Comparison of ENCODE assay signal across 9 cellular contexts in the genomic region with DNA sequence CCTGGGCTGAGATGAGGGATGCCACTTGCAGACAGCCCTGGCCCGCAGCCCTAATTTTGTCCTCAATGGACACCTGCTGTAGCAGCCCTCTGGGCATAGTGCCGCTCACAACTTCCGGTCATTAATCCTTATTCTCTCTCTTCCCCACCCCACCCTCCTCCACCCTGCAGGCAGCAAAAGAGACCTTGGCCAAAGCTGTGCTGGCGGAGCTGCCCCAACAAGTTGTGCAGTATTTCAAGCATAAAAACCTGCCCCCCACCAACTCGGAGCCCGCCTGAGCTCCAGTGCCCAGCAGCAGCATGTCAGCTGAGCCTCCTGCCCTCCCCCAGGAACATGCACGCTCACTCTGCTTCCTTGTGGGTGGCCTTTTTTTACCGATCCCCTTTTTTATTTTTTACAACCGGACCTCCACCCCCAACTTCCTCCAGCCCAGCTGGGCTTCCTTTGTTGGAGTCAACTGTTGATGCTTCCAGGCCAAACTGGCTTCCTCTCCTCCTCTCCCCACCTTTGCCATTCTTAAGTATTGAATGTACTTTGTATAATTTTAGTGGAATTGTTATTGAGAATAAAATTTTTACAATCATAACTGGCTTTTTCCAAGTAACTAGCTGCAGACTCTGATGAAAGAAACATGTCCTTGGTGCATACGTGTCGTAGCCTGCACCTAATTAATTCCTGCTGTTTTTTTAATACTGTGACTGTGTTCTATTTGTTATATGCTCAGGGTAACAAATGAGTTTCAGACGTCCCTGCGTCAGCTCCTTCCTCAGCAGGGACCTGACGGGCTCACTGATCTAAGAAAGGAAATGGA. TPM values are rescaled to one million over a fixed set of nuclear protein-coding genes. Genes with fewer than 3 reads are reported as not detected.
DNase-seq lines count a peak whose midpoint lies in the region; ATAC-seq, FAIRE-seq and TF ChIP-seq lines count a peak whose summit lies in the region.
"Had no signal": no experiment of that assay in that cellular context is flagged by ENCODE, and none has a peak within 500 bp of the region (broad histone marks: within the 10 kb centered on the region; RNA-seq: fewer than 3 reads in every experiment).

No MANE protein-coding gene starts in this region.

- H3K27ac ChIP-seq in neutrophil (peak overlapping the region; percentile 82), small intestine (ENCODE audit: low read depth in 1 of 2, low read length in 1 of 2) (no peak overlapping the region), coronary artery (peak overlapping the region in 1 of 2 donors; percentile 51)

- ATAC-seq in GM18502 (IDR thresholded peaks at IDR 0.05; ENCODE audit: poor library complexity, unreplicated experiment) (no peak), GM19328 (IDR thresholded peaks at IDR 0.05; ENCODE audit: unreplicated experiment) (no peak)

- H3K27me3 ChIP-seq in neutrophil (no peaks in the 10 kb centered on the region), small intestine (ENCODE audit: control insufficient read depth in 2 of 2, insufficient read depth in 2 of 2, low read length in 2 of 2) (no peaks in the 10 kb centered on the region)

- H3K4me3 ChIP-seq in neutrophil (ENCODE audit: low read depth in 1 of 2, low read length in 1 of 2): no peak overlapping the region
- no peak overlapping the region for H3K4me3 ChIP-seq in small intestine (ENCODE audit: low read depth in 1 of 2, low read length in 2 of 2)
- no peak overlapping the region for H3K4me3 ChIP-seq in coronary artery

- H3K9me3 ChIP-seq in neutrophil (no peaks in the 10 kb centered on the region), small intestine (ENCODE audit: control insufficient read depth, low read depth) (no peaks in the 10 kb centered on the region)

- TF ChIP-seq CTCF in neutrophil (IDR thresholded peaks at IDR 0.05): no peak
- no peak for TF ChIP-seq CTCF in coronary artery (IDR thresholded peaks at IDR 0.05)

- peaks cover 62 to 67% of the 10 kb centered on the region in 2 experiments for H3K4me1 ChIP-seq in neutrophil (ENCODE audit: control insufficient read depth in 1 of 2, insufficient read depth in 1 of 2, low read depth in 1 of 2, low read length in 1 of 2)
- H3K4me1 ChIP-seq in small intestine (ENCODE audit: control insufficient read depth in 2 of 2, insufficient read depth in 1 of 2, low read depth in 1 of 2, low read length in 1 of 2): peaks cover 5 to 8% of the 10 kb centered on the region in 2 donors

- DNase-seq in EH (ENCODE audit: low read depth) (peak; percentile 68), NOMO-1 treated with dmso at 0.1 percent for 144 hours (lab: John Stamatoyannopoulos, UW; ENCODE audit: unreplicated experiment) (peak; percentile 19), fibroblast of gingiva (ENCODE audit: low read depth) (peak; percentile 80), small intestine (no peak), coronary artery (ENCODE audit: low spot score) (no peak)

- peaks cover 22% of the 10 kb centered on the region for H3K36me3 ChIP-seq in neutrophil
- peaks cover 3% of the 10 kb centered on the region in 2 donors for H3K36me3 ChIP-seq in small intestine (ENCODE audit: control insufficient read depth in 2 of 2, insufficient read depth in 2 of 2, low read length in 2 of 2)

- 47 to 78% (median 68%) methylated on average over 14 of the region's 14 CpGs for WGBS in small intestine, 3 donors

- FAIRE-seq in small intestine (lab: Jason Lieb, UNC): no peak
- FAIRE-seq: TTC549 had no signal

RNA-seq across cellular contexts. Expression of gene PSME3IP1, which starts 38.3 kb away (rescaled TPM):
- polyA plus RNA-seq in small intestine: 10 to 100 TPM; 60.8 to 79.8 (median 61.3) TPM

RNA-seq across cellular contexts. Expression of gene RSPRY1, which starts 38.5 kb away (rescaled TPM):
- 10 to 100 TPM; 12.4 to 17.4 (median 17.0) TPM for polyA plus RNA-seq in small intestine

RNA-seq across cellular contexts. Expression of gene CPNE2, which starts 55.2 kb away (rescaled TPM):
- polyA plus RNA-seq in small intestine: 10 to 100 TPM in 1 of 3 donors, 1 to 10 TPM in 2; 3.1 to 22.9 (median 6.2) TPM

Comparison
In these comparisons a context has a peak if more than half of its experiments do, and no peak if none do; other contexts are left out.
1. DNase-seq: peak in EH (single experiment), NOMO-1 treated with dmso at 0.1 percent for 144 hours (single experiment) and fibroblast of gingiva (single experiment); none in small intestine (single experiment) and coronary artery (single experiment).